In genomic region chr1:51372561-51372960, GRCh38 we compare ENCODE assay signal across 23 cellular contexts. TPM values are rescaled to one million over a fixed set of nuclear protein-coding genes. Genes with fewer than 3 reads are reported as not detected.
"Had no signal": no experiment of that assay in that cellular context is flagged by ENCODE, and none has a peak within 500 bp of the region (broad histone marks: within the 10 kb centered on the region; RNA-seq: fewer than 3 reads in every experiment).

No MANE protein-coding gene starts in this region.

- H3K4me3 ChIP-seq: MG63 had no signal

- ATAC-seq: PC-3 had no signal

- H3K9me3 Mint-ChIP-seq: activated B cell treated with CpG ODN at 0.5 μM for 24 hours; activated CD4-positive, alpha-beta memory T cell treated with anti-CD3 and anti-CD28 coated beads, Interleukin-2, amount 10 ng/mL, durations not matched to agents 7 days and 5 days; central memory CD8-positive, alpha-beta T cell had no signal

- H3K27me3 ChIP-seq: MG63 had no signal

- DNase-seq: activated B cell treated with CpG ODN at 0.5 μM for 24 hours; activated CD4-positive, alpha-beta memory T cell treated with anti-CD3 and anti-CD28 coated beads, Interleukin-2, amount 10 ng/mL, durations not matched to agents 7 days and 5 days; activated CD4-positive, alpha-beta T cell treated with anti-CD3 and anti-CD28 coated beads for 1 hour; activated CD4-positive, alpha-beta T cell treated with anti-CD3 and anti-CD28 coated beads, Interleukin-2, amount 50 U/mL, for 1 hour; activated effector memory CD4-positive, alpha-beta T cell treated with anti-CD3 and anti-CD28 coated beads, Interleukin-2, amount 50 U/mL, for 16 hours; activated naive CD4-positive, alpha-beta T cell treated with Interleukin-2 at 50 U/mL for 16 hours; activated T-cell treated with anti-CD3 and anti-CD28 coated beads for 4 hours; amygdala; MG63; MV-4-11; NCI-H1092 treated with DMSO at 0.1 percent for 48 hours; NCI-H1436; NCI-H1694 treated with DMSO at 0.1 percent for 48 hours; NCI-H2029 treated with DMSO at 0.1 percent for 48 hours; NCI-H510A treated with DMSO at 0.1 percent for 48 hours; NCI-H69; PC-3; SHP77; T-helper 2 cell; T1000 had no signal

- H3K4me3 Mint-ChIP-seq: activated B cell treated with CpG ODN at 0.5 μM for 24 hours; activated CD4-positive, alpha-beta memory T cell treated with anti-CD3 and anti-CD28 coated beads, Interleukin-2, amount 10 ng/mL, durations not matched to agents 7 days and 5 days; activated naive CD8-positive, alpha-beta T cell; brain; central memory CD8-positive, alpha-beta T cell had no signal

- H3K27me3 Mint-ChIP-seq: activated B cell treated with CpG ODN at 0.5 μM for 24 hours; activated CD4-positive, alpha-beta memory T cell treated with anti-CD3 and anti-CD28 coated beads, Interleukin-2, amount 10 ng/mL, durations not matched to agents 7 days and 5 days; activated naive CD8-positive, alpha-beta T cell; brain; central memory CD8-positive, alpha-beta T cell had no signal

- H3K9me3 ChIP-seq: MG63 had no signal

- H3K4me1 Mint-ChIP-seq: activated B cell treated with CpG ODN at 0.5 μM for 24 hours; activated CD4-positive, alpha-beta memory T cell treated with anti-CD3 and anti-CD28 coated beads, Interleukin-2, amount 10 ng/mL, durations not matched to agents 7 days and 5 days; brain; central memory CD8-positive, alpha-beta T cell had no signal

- H3K27ac Mint-ChIP-seq: activated B cell treated with CpG ODN at 0.5 μM for 24 hours; activated CD4-positive, alpha-beta memory T cell treated with anti-CD3 and anti-CD28 coated beads, Interleukin-2, amount 10 ng/mL, durations not matched to agents 7 days and 5 days; activated naive CD8-positive, alpha-beta T cell; brain had no signal

RNA-seq across cellular contexts. Expression of gene TTC39A, which starts 42.2 kb away (rescaled TPM):
- total RNA-seq: activated CD4-positive, alpha-beta memory T cell treated with anti-CD3 and anti-CD28 coated beads, Interleukin-2, amount 10 ng/mL, durations not matched to agents 7 days and 5 days had no signal
